In genomic region chr1:247103777-247104591, GRCh38 we compare ENCODE assay signal across 8 cellular contexts. TPM values are rescaled to one million over a fixed set of nuclear protein-coding genes. Genes with fewer than 3 reads are reported as not detected.
DNase-seq lines count a peak whose midpoint lies in the region; ATAC-seq, FAIRE-seq and TF ChIP-seq lines count a peak whose summit lies in the region.

Gene ZNF669 (minus strand): TSS chr1:247104356. CDS start chr1:247104199, 157 bp downstream.

- H3K4me3 ChIP-seq in BE2C (ENCODE audit: low read depth, low read length) (peak within 1 kb of the TSS; percentile 71), choroid plexus epithelial cell (ENCODE audit: low read depth, low read length) (peak within 1 kb of the TSS; percentile 98)

- peaks cover 12% of the 10 kb centered on the region; the same call in 1 of the 2 replicates for H3K9me3 ChIP-seq in BE2C

- peak; percentile 99 for ATAC-seq in HG03442 (IDR thresholded peaks at IDR 0.05; ENCODE audit: unreplicated experiment)

- DNase-seq in BE2C (peak; percentile 98), GM19239 (ENCODE audit: insufficient read length, low spot score) (peak; percentile 88), NCI-H510A treated with DMSO at 0.1 percent for 48 hours (lab: John Stamatoyannopoulos, UW) (peak; percentile 81), choroid plexus epithelial cell (ENCODE audit: low read depth) (peak; percentile 98)
- peak; percentile 89 to 90 for DNase-seq in activated CD4-positive, alpha-beta T cell treated with anti-CD3 and anti-CD28 coated beads for 24 hours (ENCODE audit: low read depth in 2 of 2)
- DNase-seq in stimulated activated CD4-positive, alpha-beta T cell treated with anti-CD3 and anti-CD28 coated beads, Interleukin-1b, Interleukin-23, amount 100 ng/mL, for 24 hours (ENCODE audit: low read depth in 4 of 4, low spot score in 1 of 4), result peak; percentile 84 to 94 (median 88)

- H3K36me3 ChIP-seq in BE2C, result peaks cover 37% of the 10 kb centered on the region

- H3K27me3 ChIP-seq in BE2C (no peaks in the 10 kb centered on the region), layer of hippocampus (ENCODE audit: control insufficient read depth, insufficient read depth, low read length) (no peaks in the 10 kb centered on the region)

- H3K27ac ChIP-seq in layer of hippocampus (ENCODE audit: low read depth, low read length), result peak within 1 kb of the TSS; percentile 83

- peak; percentile 90 for FAIRE-seq in GM19239 (lab: Jason Lieb, UNC)

- no peaks in the 10 kb centered on the region; the same call in 1 of the 2 replicates for H3K4me1 ChIP-seq in BE2C

- TF ChIP-seq CTCF in BE2C (IDR thresholded peaks at IDR 0.05; ENCODE audit: low read depth, low read length) (no peak), choroid plexus epithelial cell (conservative IDR thresholded peaks at IDR 0.05; ENCODE audit: low read depth, low read length) (no peak)

RNA-seq across cellular contexts. Expression of gene ZNF669, which starts in this region (rescaled TPM):
- polyA plus RNA-seq in BE2C (2012; ENCODE audit: insufficient read depth, insufficient read length, low read depth), result 8.4 TPM

Comparison
In these comparisons a context has a peak if more than half of its experiments do, and no peak if none do; other contexts are left out.
1. Peak in every context shown above with its lines: DNase-seq, ATAC-seq, H3K4me3 ChIP-seq and H3K27ac ChIP-seq.